In genomic region chr5:169801324-169801777, GRCh38 we compare ENCODE assay signal across 12 cellular contexts.
DNase-seq lines count a peak whose midpoint lies in the region; ATAC-seq, FAIRE-seq and TF ChIP-seq lines count a peak whose summit lies in the region.
"Had no signal": no experiment of that assay in that cellular context is flagged by ENCODE, and none has a peak within 500 bp of the region (broad histone marks: within the 10 kb centered on the region; RNA-seq: fewer than 3 reads in every experiment).

No MANE protein-coding gene starts in this region.

- intact Hi-C loops in natural killer cell (cut with micrococcal nuclease), result no loop called here
- intact Hi-C loops in dendritic cell treated with granulocyte-macrophage colony-stimulating factor and Interleukin-4, amounts not matched to agents 40 ng/mL and 50 ng/mL, for 4 days (cut with micrococcal nuclease), result no loop called here

- peak; percentile 38 to 71 for ATAC-seq in natural killer cell treated with Interleukin-12 subunit alpha and Interleukin-12 subunit beta and Interleukin-15 and Interleukin-18, amount 100 ng/mL, for 72 hours
- ATAC-seq in natural killer cell (no peak), WTC11 (no peak), GM18858 (IDR thresholded peaks at IDR 0.05; ENCODE audit: unreplicated experiment) (no peak)

- H3K27ac Mint-ChIP-seq in natural killer cell treated with Interleukin-12 subunit alpha and Interleukin-12 subunit beta and Interleukin-15 and Interleukin-18, amount 100 ng/mL, for 72 hours, result no peak overlapping the region
- H3K27ac Mint-ChIP-seq in natural killer cell (no peak overlapping the region), WTC11 (no peak overlapping the region; the same call in 1 of the 2 replicates)
- peak overlapping the region; percentile 45 for H3K27ac Mint-ChIP-seq in dendritic cell treated with granulocyte-macrophage colony-stimulating factor and Interleukin-4, amounts not matched to agents 40 ng/mL and 50 ng/mL, for 4 days

- H3K4me3 Mint-ChIP-seq in natural killer cell treated with Interleukin-12 subunit alpha and Interleukin-12 subunit beta and Interleukin-15 and Interleukin-18, amount 100 ng/mL, for 72 hours, result no peak overlapping the region
- H3K4me3 Mint-ChIP-seq in natural killer cell (no peak overlapping the region), WTC11 (no peak overlapping the region)
- H3K4me3 Mint-ChIP-seq in dendritic cell treated with granulocyte-macrophage colony-stimulating factor and Interleukin-4, amounts not matched to agents 40 ng/mL and 50 ng/mL, for 4 days, result no peak overlapping the region
- H3K4me3 Mint-ChIP-seq: memory B cell had no signal

- H3K27me3 Mint-ChIP-seq in natural killer cell treated with Interleukin-12 subunit alpha and Interleukin-12 subunit beta and Interleukin-15 and Interleukin-18, amount 100 ng/mL, for 72 hours, result no peaks in the 10 kb centered on the region
- H3K27me3 Mint-ChIP-seq in natural killer cell (ENCODE audit: low read depth in 2 of 2), result no peaks in the 10 kb centered on the region
- H3K27me3 Mint-ChIP-seq in dendritic cell treated with granulocyte-macrophage colony-stimulating factor and Interleukin-4, amounts not matched to agents 40 ng/mL and 50 ng/mL, for 4 days, result no peaks in the 10 kb centered on the region
- H3K27me3 Mint-ChIP-seq in WTC11 (ENCODE audit: low read depth), result peaks cover 5% of the 10 kb centered on the region
- H3K27me3 Mint-ChIP-seq: memory B cell had no signal

- TF ChIP-seq CTCF in natural killer cell (IDR thresholded peaks at IDR 0.05), result no peak
- no peak for TF ChIP-seq CTCF in WTC11 (IDR thresholded peaks at IDR 0.05)

- H3K9me3 Mint-ChIP-seq in natural killer cell treated with Interleukin-12 subunit alpha and Interleukin-12 subunit beta and Interleukin-15 and Interleukin-18, amount 100 ng/mL, for 72 hours, result no peaks in the 10 kb centered on the region
- no peaks in the 10 kb centered on the region for H3K9me3 Mint-ChIP-seq in natural killer cell
- H3K9me3 Mint-ChIP-seq in dendritic cell treated with granulocyte-macrophage colony-stimulating factor and Interleukin-4, amounts not matched to agents 40 ng/mL and 50 ng/mL, for 4 days, result no peaks in the 10 kb centered on the region
- no peaks in the 10 kb centered on the region for H3K9me3 Mint-ChIP-seq in WTC11
- H3K9me3 Mint-ChIP-seq: memory B cell had no signal

- H3K4me1 Mint-ChIP-seq in natural killer cell treated with Interleukin-12 subunit alpha and Interleukin-12 subunit beta and Interleukin-15 and Interleukin-18, amount 100 ng/mL, for 72 hours (ENCODE audit: low read depth in 2 of 2), result peaks cover 41 to 54% of the 10 kb centered on the region in 2 donors
- H3K4me1 Mint-ChIP-seq in natural killer cell (peaks cover 35 to 47% of the 10 kb centered on the region in 2 donors), WTC11 (peaks cover 32% of the 10 kb centered on the region)
- H3K4me1 Mint-ChIP-seq in dendritic cell treated with granulocyte-macrophage colony-stimulating factor and Interleukin-4, amounts not matched to agents 40 ng/mL and 50 ng/mL, for 4 days (ENCODE audit: low read depth), result peaks cover 30% of the 10 kb centered on the region

- H3K36me3 Mint-ChIP-seq in natural killer cell treated with Interleukin-12 subunit alpha and Interleukin-12 subunit beta and Interleukin-15 and Interleukin-18, amount 100 ng/mL, for 72 hours, result peaks cover 36% of the 10 kb centered on the region
- H3K36me3 Mint-ChIP-seq in natural killer cell, result peaks cover 9% of the 10 kb centered on the region
- H3K36me3 Mint-ChIP-seq in dendritic cell treated with granulocyte-macrophage colony-stimulating factor and Interleukin-4, amounts not matched to agents 40 ng/mL and 50 ng/mL, for 4 days (ENCODE audit: low read depth), result peaks cover 91% of the 10 kb centered on the region
- H3K36me3 Mint-ChIP-seq in WTC11, result no peaks in the 10 kb centered on the region

- peak; percentile 23 for FAIRE-seq in urothelium cell line (lab: Jason Lieb, UNC)
- FAIRE-seq: frontal cortex had no signal

- POLR2A ChIA-PET in WTC11 (lab: Charles Lee), result no interaction called here

- CTCF ChIA-PET in WTC11 (lab: Charles Lee), result no interaction called here

- DNase-seq in natural killer cell treated with Interleukin-12 subunit alpha and Interleukin-12 subunit beta and Interleukin-15 and Interleukin-18, amount 100 ng/mL, for 72 hours (ENCODE audit: low spot score), result no peak
- DNase-seq in natural killer cell, result no peak
- peak; percentile 29 for DNase-seq in NCI-H774 (lab: John Stamatoyannopoulos, UW)
- DNase-seq in urothelium cell line (ENCODE audit: low spot score), result peak; percentile 15
- no peak for DNase-seq in LoVo (ENCODE audit: low spot score)
- no peak for DNase-seq in WTC11 (ENCODE audit: low spot score)
- DNase-seq: sigmoid colon, T1000 had no signal

TF ChIP-seq in WTC11, 78 proteins besides CTCF, POLR2A, EP300 and RAD21:
- TF ChIP-seq IRF2 (CRISPR knock-in tag; IDR thresholded peaks at IDR 0.05; ENCODE audit: borderline replicate concordance, low read depth) (no peak), ZBTB21 (CRISPR knock-in tag; IDR thresholded peaks at IDR 0.05; ENCODE audit: borderline replicate concordance) (no peak)

Comparison
In these comparisons a context has a peak if more than half of its experiments do, and no peak if none do; other contexts are left out.
1. ATAC-seq: peak in natural killer cell treated with Interleukin-12 subunit alpha and Interleukin-12 subunit beta and Interleukin-15 and Interleukin-18, amount 100 ng/mL, for 72 hours (2 of 2); none in natural killer cell (0 of 3), WTC11 (single experiment) and GM18858 (single experiment).
2. DNase-seq: peak in NCI-H774 (single experiment) and urothelium cell line (single experiment); none in natural killer cell treated with Interleukin-12 subunit alpha and Interleukin-12 subunit beta and Interleukin-15 and Interleukin-18, amount 100 ng/mL, for 72 hours (single experiment), natural killer cell (single experiment), LoVo (single experiment) and WTC11 (single experiment).